Comparison of ENCODE assay signal across 8 cellular contexts in the genomic region with DNA sequence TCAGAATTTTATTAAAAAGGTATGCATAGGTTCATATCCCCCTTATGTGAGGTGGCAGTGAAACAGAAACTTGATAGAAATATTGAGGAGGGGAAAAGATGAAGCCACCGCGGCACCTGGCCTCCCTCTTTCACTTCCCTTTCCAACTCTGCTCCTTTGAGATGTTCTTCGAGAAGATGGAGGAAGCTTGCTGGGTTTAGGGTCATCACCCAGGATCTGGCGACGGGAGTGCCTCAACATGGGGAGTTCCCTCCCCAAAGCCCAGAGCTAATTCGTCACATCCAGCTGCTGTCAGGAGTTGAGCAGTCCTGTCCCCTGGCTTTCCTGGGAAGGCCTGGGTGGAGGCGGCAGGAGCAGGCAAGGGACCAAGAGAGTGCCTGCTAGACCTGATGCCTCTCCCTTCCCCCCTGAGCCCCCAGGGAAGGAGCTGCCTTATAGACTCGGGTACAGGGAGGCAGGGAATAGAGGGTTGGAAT. TPM values are rescaled to one million over a fixed set of nuclear protein-coding genes. Genes with fewer than 3 reads are reported as not detected.
A peak's percentile ranks its signal among the peaks of the same experiment; 100 is the strongest.
DNase-seq lines count a peak whose midpoint lies in the region; ATAC-seq, FAIRE-seq and TF ChIP-seq lines count a peak whose summit lies in the region.

No MANE protein-coding gene starts in this region.

- no peak overlapping the region for H2AFZ ChIP-seq in keratinocyte (ENCODE audit: control insufficient read depth, low read length)

- no peaks in the 10 kb centered on the region for H4K20me1 ChIP-seq in keratinocyte (ENCODE audit: control insufficient read depth, extremely low read depth, insufficient read depth, low read length)

- FAIRE-seq in keratinocyte (lab: Jason Lieb, UNC) = no peak

- DNase-seq in Peyer's patch = peak in 2 of 3 donors; percentile 63 to 70
- no peak for DNase-seq in keratinocyte (ENCODE audit: low read depth, low spot score)
- no peak for DNase-seq in Kasumi-1 (lab: John Stamatoyannopoulos, UW)
- no peak for DNase-seq in ureter (ENCODE audit: low spot score)
- no peak for DNase-seq in NCI-H2107 (lab: John Stamatoyannopoulos, UW)
- DNase-seq in NCI-H524 treated with DMSO at 0.1 percent for 48 hours (lab: John Stamatoyannopoulos, UW) = no peak

- H3K27me3 ChIP-seq in Peyer's patch = no peaks in the 10 kb centered on the region
- no peaks in the 10 kb centered on the region for H3K27me3 ChIP-seq in keratinocyte (ENCODE audit: control insufficient read depth, extremely low read depth, insufficient read depth, low read length)

- H3K27ac ChIP-seq in Peyer's patch (peak overlapping the region; percentile 40 to 98 (median 68)), keratinocyte (ENCODE audit: control insufficient read depth, insufficient read depth, low read length) (peak overlapping the region; percentile 79)

- peak; percentile 47 for ATAC-seq in GM18867 (IDR thresholded peaks at IDR 0.05; ENCODE audit: unreplicated experiment)
- ATAC-seq in HG02642 (IDR thresholded peaks at IDR 0.05; ENCODE audit: poor library complexity, unreplicated experiment) = peak; percentile 40

- dilution Hi-C loops in keratinocyte (cut with MboI; ENCODE audit: extremely low pct_ligation_motif_present, low sequenced_read_pairs) = no loop called here

- no peaks in the 10 kb centered on the region for H3K9me1 ChIP-seq in keratinocyte (ENCODE audit: control insufficient read depth, extremely low read depth, insufficient read depth, low read length)

- no peak for TF ChIP-seq POLR2A in Peyer's patch (IDR thresholded peaks at IDR 0.05)

- TF ChIP-seq CTCF in Peyer's patch (IDR thresholded peaks at IDR 0.05) = no peak
- no peak for TF ChIP-seq CTCF in keratinocyte (optimal IDR thresholded peaks at IDR 0.05 in 1 of 3, IDR thresholded peaks at IDR 0.05 in 1 of 3, conservative IDR thresholded peaks at IDR 0.05 in 1 of 3; ENCODE audit: extremely low read depth in 1 of 3, insufficient read depth in 2 of 3, low read length in 3 of 3)

- peak overlapping the region; percentile 87 for H3K4me2 ChIP-seq in keratinocyte (ENCODE audit: control insufficient read depth, extremely low read depth, insufficient read depth, low read depth, low read length)

- H3K4me3 ChIP-seq in Peyer's patch (no peak overlapping the region), keratinocyte (ENCODE audit: control insufficient read depth in 2 of 3, extremely low read depth in 1 of 3, insufficient read depth in 2 of 3, low read depth in 1 of 3, low read length in 3 of 3) (peak overlapping the region in 1 of 3 experiments; percentile 44)

- H3K9me3 ChIP-seq in Peyer's patch (no peaks in the 10 kb centered on the region), keratinocyte (ENCODE audit: control insufficient read depth, low read depth, low read length) (no peaks in the 10 kb centered on the region)

- H3K36me3 ChIP-seq in Peyer's patch = no peaks in the 10 kb centered on the region
- peaks cover 0 to 4% of the 10 kb centered on the region in 2 experiments for H3K36me3 ChIP-seq in keratinocyte (ENCODE audit: control insufficient read depth in 2 of 2, extremely low read depth in 1 of 2, insufficient read depth in 2 of 2, low read length in 2 of 2)

- peak overlapping the region; percentile 56 for H3K9ac ChIP-seq in keratinocyte (ENCODE audit: control insufficient read depth, extremely low read depth, insufficient read depth, low read length)

- peaks cover 97% of the 10 kb centered on the region for H3K79me2 ChIP-seq in keratinocyte (ENCODE audit: control insufficient read depth, insufficient read depth, low read length)

- H3K4me1 ChIP-seq in Peyer's patch (peaks cover 4 to 54% (median 16%) of the 10 kb centered on the region in 4 donors), keratinocyte (ENCODE audit: control insufficient read depth, extremely low read depth, insufficient read depth, low read length) (peaks cover 46% of the 10 kb centered on the region)

RNA-seq across cellular contexts. Expression of a gene that starts 29.1 kb away (rescaled TPM):
- 100 to 1,000 TPM in 3 of 4 donors, 10 to 100 TPM in 1; 65.0 to 118 (median 113) TPM for total RNA-seq in Peyer's patch
- polyA plus RNA-seq in keratinocyte = 4.3 to 6.2 TPM (median 6.1 TPM) in 3 replicates
- polyA plus RNA-seq in keratinocyte (2011; ENCODE audit: low read depth) = 5.6 TPM
- 4.7 and 5.5 TPM in 2 replicates for polyA plus RNA-seq in keratinocyte (2011; cell fraction: cytosol; rRNA removed)
- polyA plus RNA-seq in keratinocyte (2011; cell fraction: nucleus; rRNA removed) = 30.5 and 34.2 TPM in 2 replicates
- polyA plus RNA-seq in keratinocyte (2012; ENCODE audit: low replicate concordance) = 10.6 and 17.1 TPM in 2 replicates
- 35.4 to 71.6 TPM (median 38.5 TPM) in 3 replicates for polyA minus RNA-seq in keratinocyte
- polyA minus RNA-seq in keratinocyte (2011; cell fraction: cytosol; rRNA and poly(A)+ RNA removed) = 20.1 TPM
- polyA minus RNA-seq in keratinocyte (2011; cell fraction: nucleus; rRNA and poly(A)+ RNA removed) = 43.5 and 68.8 TPM in 2 replicates
- 74.6 TPM for total RNA-seq in ureter

Comparison
In these comparisons a context has a peak if more than half of its experiments do, and no peak if none do; other contexts are left out.
1. DNase-seq: peak in Peyer's patch (2 of 3); none in keratinocyte (single experiment), Kasumi-1 (0 of 2), ureter (single experiment), NCI-H2107 (single experiment) and NCI-H524 treated with DMSO at 0.1 percent for 48 hours (single experiment).